ENCODE assay signal across 15 cellular contexts in the genomic region with DNA sequence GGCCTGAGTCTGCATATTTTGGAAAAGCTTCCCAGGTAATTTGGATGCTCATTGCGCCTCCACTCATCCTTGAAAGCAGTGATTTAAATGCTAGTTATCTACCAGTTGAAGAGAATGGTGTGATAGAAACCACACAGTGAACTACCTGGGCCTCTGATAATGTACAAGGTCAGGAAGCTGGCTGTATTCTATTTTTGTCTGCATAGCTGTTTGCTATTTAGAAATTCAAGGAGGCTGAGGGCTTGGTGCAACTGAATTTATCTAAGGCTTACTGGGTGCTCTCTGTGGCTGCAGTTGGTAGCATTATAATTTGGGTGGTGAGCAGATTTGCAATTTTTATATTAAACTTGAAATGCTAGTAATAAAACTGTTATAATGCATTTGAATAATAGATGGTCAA.
A peak's percentile ranks its signal among the peaks of the same experiment; 100 is the strongest.
DNase-seq lines count a peak whose midpoint lies in the region; ATAC-seq and TF ChIP-seq lines count a peak whose summit lies in the region.
"Had no signal": no experiment of that assay in that cellular context is flagged by ENCODE, and none has a peak within 500 bp of the region (broad histone marks: within the 10 kb centered on the region; RNA-seq: fewer than 3 reads in every experiment).

No MANE protein-coding gene starts in this region.

- intact Hi-C loops in left ventricle myocardium inferior (cut with micrococcal nuclease) (no loop called here), left ventricle myocardium superior (cut with micrococcal nuclease) (no loop called here), mammary epithelial cell (cut with micrococcal nuclease) (no loop called here)

- H3K36me3 ChIP-seq in cardiac muscle cell (no peaks in the 10 kb centered on the region), left ventricle myocardium inferior (peaks cover 28% of the 10 kb centered on the region), mammary epithelial cell (ENCODE audit: insufficient read depth, low read length) (no peaks in the 10 kb centered on the region)
- H3K36me3 ChIP-seq: HAP-1 had no signal

- no peaks in the 10 kb centered on the region for H4K20me1 ChIP-seq in mammary epithelial cell (ENCODE audit: insufficient read depth, low read length)

- peak in 1 of 2 donors; percentile 39 for DNase-seq in cardiac muscle cell (ENCODE audit: low read depth in 1 of 2, low spot score in 1 of 2)
- no peak for DNase-seq in left ventricle myocardium inferior
- no peak for DNase-seq in left ventricle myocardium superior
- peak; percentile 26 for DNase-seq in myocyte (ENCODE audit: low read depth)
- no peak for DNase-seq in mammary epithelial cell
- no peak for DNase-seq in D341Med (ENCODE audit: low spot score)
- DNase-seq: C1 segment of cervical spinal cord; Calu3; CD4-positive, alpha-beta memory T cell; COR-L47; DMS153; DND-41; GOT3; HFFc6 had no signal

- H2AFZ ChIP-seq in mammary epithelial cell (ENCODE audit: low read depth, low read length): no peak overlapping the region

- CTCF ChIA-PET in mammary epithelial cell (lab: Charles Lee; ENCODE audit: low non-redundant PET): no interaction called here

- H3K27me3 ChIP-seq in cardiac muscle cell (no peaks in the 10 kb centered on the region), left ventricle myocardium inferior (ENCODE audit: low read depth) (no peaks in the 10 kb centered on the region), mammary epithelial cell (ENCODE audit: insufficient read depth, low read length) (no peaks in the 10 kb centered on the region)

- no TSS peak for BruUV-seq in mammary epithelial cell (replicated peaks; lab: Mats Ljungman, UMichigan)

- WGBS in mammary epithelial cell (ENCODE audit: low coverage, missing lambda C conversion rate): 88% methylated on average over 1 of the region's 1 CpG

- TF ChIP-seq CTCF in cardiac muscle cell (IDR thresholded peaks at IDR 0.05; ENCODE audit: low read depth, low read length): no peak
- TF ChIP-seq CTCF in left ventricle myocardium inferior (IDR thresholded peaks at IDR 0.05; ENCODE audit: borderline replicate concordance): no peak
- TF ChIP-seq CTCF in mammary epithelial cell (conservative IDR thresholded peaks at IDR 0.05 in 1 of 2, IDR thresholded peaks at IDR 0.05 in 1 of 2; ENCODE audit: extremely low read depth in 1 of 2, insufficient read depth in 1 of 2, low read depth in 1 of 2, low read length in 2 of 2): no peak

- dilution Hi-C loops in mammary epithelial cell (cut with HindIII; ENCODE audit: low sequenced_read_pairs): no loop called here

- H3K9me3 ChIP-seq in cardiac muscle cell (ENCODE audit: low read depth) (no peaks in the 10 kb centered on the region), left ventricle myocardium inferior (replicated peaks) (peaks cover 4% of the 10 kb centered on the region), mammary epithelial cell (replicated peaks; ENCODE audit: insufficient read depth, low read length) (no peaks in the 10 kb centered on the region)
- H3K9me3 ChIP-seq: HAP-1 had no signal

- H3K79me2 ChIP-seq in mammary epithelial cell (ENCODE audit: insufficient read depth, low read length): no peaks in the 10 kb centered on the region

- ATAC-seq in left ventricle myocardium superior: peak; percentile 94

- H3K27ac ChIP-seq in cardiac muscle cell: peak overlapping the region; percentile 7
- no peak overlapping the region for H3K27ac ChIP-seq in left ventricle myocardium inferior (replicated peaks)
- no peak overlapping the region for H3K27ac ChIP-seq in mammary epithelial cell (ENCODE audit: insufficient read depth, low read depth, low read length)

- no peak overlapping the region for H3K9ac ChIP-seq in mammary epithelial cell (ENCODE audit: insufficient read depth, low read length)

- in situ Hi-C loops in mammary epithelial cell (cut with MboI; ENCODE audit: low sequenced_read_pairs in 2 of 2): no loop called here

- H3K4me2 ChIP-seq in mammary epithelial cell (ENCODE audit: insufficient read depth, low read depth, low read length): no peak overlapping the region

- H3K4me1 ChIP-seq in cardiac muscle cell (ENCODE audit: low read depth): peaks cover 12% of the 10 kb centered on the region
- H3K4me1 ChIP-seq in left ventricle myocardium inferior: peaks cover 12% of the 10 kb centered on the region
- H3K4me1 ChIP-seq in mammary epithelial cell (ENCODE audit: insufficient read depth, low read length): no peaks in the 10 kb centered on the region
- H3K4me1 ChIP-seq: HAP-1 had no signal

- H3K4me3 ChIP-seq in cardiac muscle cell (no peak overlapping the region), left ventricle myocardium inferior (no peak overlapping the region), mammary epithelial cell (replicated peaks in 1 of 3; ENCODE audit: insufficient read depth in 1 of 3, low read depth in 2 of 3, low read length in 3 of 3) (no peak overlapping the region)
- H3K4me3 ChIP-seq: HAP-1 had no signal
